ENCODE assay signal across 8 cellular contexts in genomic region chr1:168408531-168409242, GRCh38.
DNase-seq lines count a peak whose midpoint lies in the region; ATAC-seq lines count a peak whose summit lies in the region.

No MANE protein-coding gene starts in this region.

- H3K4me1 Mint-ChIP-seq in CD8-positive, alpha-beta memory T cell = peaks cover 49 to 63% (median 50%) of the 10 kb centered on the region in 3 donors
- peaks cover 44 to 48% of the 10 kb centered on the region in 2 donors for H3K4me1 Mint-ChIP-seq in effector memory CD8-positive, alpha-beta T cell (ENCODE audit: low read depth in 2 of 2)

- no peak overlapping the region for H3K4me3 ChIP-seq in CD8-positive, alpha-beta memory T cell (ENCODE audit: low read length)

- no peaks in the 10 kb centered on the region for H3K36me3 ChIP-seq in CD8-positive, alpha-beta memory T cell (ENCODE audit: insufficient read depth, low read length)

- no peak overlapping the region for H3K27ac ChIP-seq in CD8-positive, alpha-beta memory T cell (ENCODE audit: low read depth, low read length)

- H3K4me1 ChIP-seq in CD8-positive, alpha-beta memory T cell (ENCODE audit: insufficient read depth, low read length) = peaks cover 37% of the 10 kb centered on the region

- peak overlapping the region; percentile 59 to 96 (median 88) for H3K27ac Mint-ChIP-seq in CD8-positive, alpha-beta memory T cell
- H3K27ac Mint-ChIP-seq in effector memory CD8-positive, alpha-beta T cell = peak overlapping the region; percentile 77 to 92

- DNase-seq in CD8-positive, alpha-beta memory T cell = peak in 4 of 5 donors; percentile 23 to 76 (median 50)
- peak; percentile 54 for DNase-seq in activated CD4-positive, alpha-beta T cell treated with anti-CD3 and anti-CD28 coated beads for 1 hour
- peak; percentile 42 to 44 (median 44) for DNase-seq in effector memory CD8-positive, alpha-beta T cell
- peak; percentile 26 to 37 for DNase-seq in stimulated activated CD8-positive, alpha-beta memory T cell treated with anti-CD3 and anti-CD28 coated beads, Interleukin-2, amount 100 ng/mL, for 1 hour (ENCODE audit: low read depth in 2 of 2)
- no peak for DNase-seq in NCI-H446 (lab: John Stamatoyannopoulos, UW)
- DNase-seq in amygdala (lab: John Stamatoyannopoulos, UW) = no peak
- DNase-seq in NCI-H2107 treated with DMSO at 0.1 percent for 48 hours (lab: John Stamatoyannopoulos, UW; ENCODE audit: unreplicated experiment) = no peak

- CTCF ChIA-PET in CD8-positive, alpha-beta memory T cell (lab: Charles Lee) = interaction anchor here (1.1 to 2.8 kb wide), 4 partner anchors 16 to 195 kb away, joined by 3 to 10 read pairs (median 4); no protein-coding TSS in a partner anchor

- ATAC-seq in HG02798 (IDR thresholded peaks at IDR 0.05; ENCODE audit: poor library complexity, unreplicated experiment) = peak; percentile 68
- peak; percentile 82 for ATAC-seq in effector memory CD8-positive, alpha-beta T cell (replicated peaks)

- H3K27me3 Mint-ChIP-seq in CD8-positive, alpha-beta memory T cell = peaks cover 0 to 5% of the 10 kb centered on the region in 2 donors
- H3K27me3 Mint-ChIP-seq in effector memory CD8-positive, alpha-beta T cell = no peaks in the 10 kb centered on the region

- no peaks in the 10 kb centered on the region for H3K27me3 ChIP-seq in CD8-positive, alpha-beta memory T cell (ENCODE audit: insufficient read depth, low read length, poor library complexity, severe bottlenecking)

- H3K9me3 ChIP-seq in CD8-positive, alpha-beta memory T cell (ENCODE audit: low read length) = no peaks in the 10 kb centered on the region

- peak overlapping the region; percentile 48 to 82 (median 70) for H3K4me3 Mint-ChIP-seq in CD8-positive, alpha-beta memory T cell
- H3K4me3 Mint-ChIP-seq in effector memory CD8-positive, alpha-beta T cell = peak overlapping the region; percentile 54 to 59

- peaks cover 0 to 7% (median 0%) of the 10 kb centered on the region in 3 donors for H3K36me3 Mint-ChIP-seq in CD8-positive, alpha-beta memory T cell
- peaks cover 18% of the 10 kb centered on the region for H3K36me3 Mint-ChIP-seq in effector memory CD8-positive, alpha-beta T cell (ENCODE audit: insufficient read depth)

- peaks cover 0 to 14% (median 8%) of the 10 kb centered on the region in 5 donors for H3K9me3 Mint-ChIP-seq in CD8-positive, alpha-beta memory T cell
- H3K9me3 Mint-ChIP-seq in effector memory CD8-positive, alpha-beta T cell = peaks cover 0 to 8% of the 10 kb centered on the region in 2 donors

- POLR2A ChIA-PET in CD8-positive, alpha-beta memory T cell (lab: Charles Lee) = interaction anchor here (1.6 kb wide), 1 partner anchor 46 kb away, joined by 3 read pairs; no protein-coding TSS in a partner anchor

Comparison
In these comparisons a context has a peak if more than half of its experiments do, and no peak if none do; other contexts are left out.
1. DNase-seq: peak in CD8-positive, alpha-beta memory T cell (4 of 5), activated CD4-positive, alpha-beta T cell treated with anti-CD3 and anti-CD28 coated beads for 1 hour (single experiment), effector memory CD8-positive, alpha-beta T cell (3 of 3) and stimulated activated CD8-positive, alpha-beta memory T cell treated with anti-CD3 and anti-CD28 coated beads, Interleukin-2, amount 100 ng/mL, for 1 hour (2 of 2); none in NCI-H446 (0 of 2), amygdala (0 of 56) and NCI-H2107 treated with DMSO at 0.1 percent for 48 hours (single experiment).